In genomic region chr12:124302241-124302806, GRCh38 we compare ENCODE assay signal across 30 cellular contexts. TPM values are rescaled to one million over a fixed set of nuclear protein-coding genes. Genes with fewer than 3 reads are reported as not detected.
"Had no signal": no experiment of that assay in that cellular context is flagged by ENCODE, and none has a peak within 500 bp of the region (broad histone marks: within the 10 kb centered on the region; RNA-seq: fewer than 3 reads in every experiment).

No MANE protein-coding gene starts in this region.

- H3K4me3 ChIP-seq: dorsolateral prefrontal cortex, gastrocnemius medialis, heart right ventricle, left ventricle myocardium inferior, lower lobe of right lung, pancreas, right lobe of liver, suprapubic skin, transverse colon, upper lobe of right lung, uterus had no signal

- H3K4me3 Mint-ChIP-seq: endodermal cell; naive thymus-derived CD8-positive, alpha-beta T cell; neural crest cell; stimulated activated naive CD8-positive, alpha-beta T cell treated with anti-CD3 and anti-CD28 coated beads, Interleukin-15, amount 100 ng/mL, for 72 hours had no signal

- H3K36me3 Mint-ChIP-seq: naive thymus-derived CD8-positive, alpha-beta T cell had no signal

- H3K27me3 ChIP-seq: gastrocnemius medialis, pancreas, right lobe of liver, uterus had no signal

- H3K9me3 Mint-ChIP-seq: endodermal cell; naive thymus-derived CD8-positive, alpha-beta T cell; neural crest cell; stimulated activated naive CD8-positive, alpha-beta T cell treated with anti-CD3 and anti-CD28 coated beads, Interleukin-15, amount 100 ng/mL, for 72 hours had no signal

- H3K27ac Mint-ChIP-seq: endodermal cell; naive thymus-derived CD8-positive, alpha-beta T cell; progenitor cell of endocrine pancreas; stimulated activated naive CD8-positive, alpha-beta T cell treated with anti-CD3 and anti-CD28 coated beads, Interleukin-15, amount 100 ng/mL, for 72 hours had no signal

- H3K9me3 ChIP-seq: gastrocnemius medialis, heart right ventricle, left ventricle myocardium inferior, lower lobe of right lung, neutrophil, pancreas, right lobe of liver, suprapubic skin, transverse colon, upper lobe of right lung, uterus had no signal

- H3K4me1 Mint-ChIP-seq: endodermal cell; naive thymus-derived CD8-positive, alpha-beta T cell; neural crest cell; stimulated activated naive CD8-positive, alpha-beta T cell treated with anti-CD3 and anti-CD28 coated beads, Interleukin-15, amount 100 ng/mL, for 72 hours had no signal

- ATAC-seq: esophagus mucosa; gastrocnemius medialis; lower lobe of right lung; naive thymus-derived CD8-positive, alpha-beta T cell; pancreas; right lobe of liver; stimulated activated naive CD8-positive, alpha-beta T cell treated with anti-CD3 and anti-CD28 coated beads, Interleukin-15, amount 100 ng/mL, for 72 hours; upper lobe of right lung had no signal

- H3K4me1 ChIP-seq: heart right ventricle, left ventricle myocardium inferior, lower lobe of right lung, pancreas, right lobe of liver, suprapubic skin, upper lobe of right lung, uterus had no signal

- H3K36me3 ChIP-seq: gastrocnemius medialis, heart right ventricle, left ventricle myocardium inferior, lower lobe of right lung, neutrophil, pancreas, right lobe of liver, suprapubic skin, transverse colon, upper lobe of right lung, uterus had no signal

- H3K27ac ChIP-seq: dorsolateral prefrontal cortex, epithelial cell of prostate, gastrocnemius medialis, heart right ventricle, left ventricle myocardium inferior, lower lobe of right lung, neutrophil, pancreas, right lobe of liver, suprapubic skin, transverse colon, upper lobe of right lung, uterus had no signal

- DNase-seq: dorsolateral prefrontal cortex; effector CD8-positive, alpha-beta T cell; foreskin fibroblast; gastrocnemius medialis; heart right ventricle; hippocampal formation; kidney glomerular epithelial cell; left ventricle myocardium inferior; naive thymus-derived CD8-positive, alpha-beta T cell; small intestine; stimulated activated CD4-positive, alpha-beta T cell treated with anti-CD3 and anti-CD28 coated beads, Interleukin-12 subunit alpha, Interleukin-12 subunit beta, amount 100 ng/mL, for 4 hours; stimulated activated CD4-positive, alpha-beta T cell treated with anti-CD3 and anti-CD28 coated beads, Interleukin-1b, Interleukin-23, amount 100 ng/mL, for 48 hours; stimulated activated CD4-positive, alpha-beta T cell treated with anti-CD3 and anti-CD28 coated beads, Interleukin-4, amount 100 ng/mL, for 1 hour; stimulated activated CD8-positive, alpha-beta memory T cell treated with anti-CD3 and anti-CD28 coated beads, Interleukin-4, amount 100 ng/mL, for 48 hours; stimulated activated naive CD4-positive, alpha-beta T cell; stimulated activated naive CD8-positive, alpha-beta T cell treated with anti-CD3 and anti-CD28 coated beads, Interleukin-15, amount 100 ng/mL, for 72 hours; transverse colon; upper lobe of right lung; uterus had no signal

RNA-seq across cellular contexts. Expression of gene RFLNA, which starts 7.4 kb away (rescaled TPM):
- total RNA-seq: esophagus mucosa; mesenteric fat pad; naive thymus-derived CD8-positive, alpha-beta T cell had no signal
- polyA plus RNA-seq: naive thymus-derived CD8-positive, alpha-beta T cell had no signal
